Comparison of ENCODE assay signal across 9 cellular contexts in genomic region chr13:51523082-51523518, GRCh38.
DNase-seq lines count a peak whose midpoint lies in the region; ATAC-seq and TF ChIP-seq lines count a peak whose summit lies in the region.
"Had no signal": no experiment of that assay in that cellular context is flagged by ENCODE, and none has a peak within 500 bp of the region (broad histone marks: within the 10 kb centered on the region; RNA-seq: fewer than 3 reads in every experiment).

No MANE protein-coding gene starts in this region.

- H3K9me3 Mint-ChIP-seq in activated naive CD8-positive, alpha-beta T cell treated with anti-CD3 and anti-CD28 coated beads for 36 hours, result no peaks in the 10 kb centered on the region

- H3K4me3 Mint-ChIP-seq in activated naive CD8-positive, alpha-beta T cell treated with anti-CD3 and anti-CD28 coated beads for 36 hours, result no peak overlapping the region
- H3K4me3 Mint-ChIP-seq: memory B cell had no signal

- peaks cover 9% of the 10 kb centered on the region for H3K4me1 Mint-ChIP-seq in activated naive CD8-positive, alpha-beta T cell treated with anti-CD3 and anti-CD28 coated beads for 36 hours

- H3K27me3 Mint-ChIP-seq in activated naive CD8-positive, alpha-beta T cell treated with anti-CD3 and anti-CD28 coated beads for 36 hours, result no peaks in the 10 kb centered on the region

- peak overlapping the region; percentile 62 for H3K27ac Mint-ChIP-seq in activated naive CD8-positive, alpha-beta T cell treated with anti-CD3 and anti-CD28 coated beads for 36 hours
- H3K27ac Mint-ChIP-seq: memory B cell had no signal

- no peak for TF ChIP-seq CTCF in C4-2B (conservative IDR thresholded peaks at IDR 0.05)

- ATAC-seq in HG03095 (IDR thresholded peaks at IDR 0.05; ENCODE audit: unreplicated experiment), result no peak
- no peak for ATAC-seq in GM18868 (IDR thresholded peaks at IDR 0.05; ENCODE audit: unreplicated experiment)

- no peaks in the 10 kb centered on the region for H3K36me3 Mint-ChIP-seq in activated naive CD8-positive, alpha-beta T cell treated with anti-CD3 and anti-CD28 coated beads for 36 hours

- DNase-seq in NCI-H460 (ENCODE audit: extremely low read depth, low read depth), result peak; percentile 61
- peak; percentile 12 for DNase-seq in activated naive CD8-positive, alpha-beta T cell treated with anti-CD3 and anti-CD28 coated beads for 36 hours
- peak; percentile 54 for DNase-seq in medulla oblongata (ENCODE audit: extremely low spot score)
- DNase-seq in NCI-H2227 treated with DMSO at 0.1 percent for 48 hours (lab: John Stamatoyannopoulos, UW), result no peak
- no peak for DNase-seq in NCI-H187 (lab: John Stamatoyannopoulos, UW)

- peak overlapping the region; percentile 64 for H3K27ac ChIP-seq in C4-2B

Comparison
In these comparisons a context has a peak if more than half of its experiments do, and no peak if none do; other contexts are left out.
1. DNase-seq: peak in NCI-H460 (single experiment), activated naive CD8-positive, alpha-beta T cell treated with anti-CD3 and anti-CD28 coated beads for 36 hours (single experiment) and medulla oblongata (single experiment); none in NCI-H2227 treated with DMSO at 0.1 percent for 48 hours (single experiment) and NCI-H187 (0 of 2).